15 cellular contexts compared by ENCODE assay signal in genomic region chr3:49098429-49098828, GRCh38. TPM values are rescaled to one million over a fixed set of nuclear protein-coding genes. Genes with fewer than 3 reads are reported as not detected.
DNase-seq lines count a peak whose midpoint lies in the region; ATAC-seq lines count a peak whose summit lies in the region.
"Had no signal": no experiment of that assay in that cellular context is flagged by ENCODE, and none has a peak within 500 bp of the region (broad histone marks: within the 10 kb centered on the region; RNA-seq: fewer than 3 reads in every experiment).

No MANE protein-coding gene starts in this region.

- H3K4me3 Mint-ChIP-seq in activated naive CD4-positive, alpha-beta T cell treated with anti-CD3 and anti-CD28 coated beads, Interleukin-2, amount 10 ng/mL, durations not matched to agents 7 days and 5 days, result no peak overlapping the region
- H3K4me3 Mint-ChIP-seq: dendritic cell treated with granulocyte-macrophage colony-stimulating factor and Interleukin-4, amounts not matched to agents 40 ng/mL and 50 ng/mL, for 4 days had no signal

- CTCF ChIA-PET in activated naive CD4-positive, alpha-beta T cell treated with anti-CD3 and anti-CD28 coated beads, Interleukin-2, amount 10 ng/mL, durations not matched to agents 7 days and 5 days (lab: Charles Lee), result interaction anchor here (0.6 kb wide), 1 partner anchor 19 kb away, joined by 4 read pairs; no protein-coding TSS in a partner anchor

- peaks cover 50% of the 10 kb centered on the region for H3K36me3 ChIP-seq in effector memory CD4-positive, alpha-beta T cell (ENCODE audit: control insufficient read depth, insufficient read depth, low read length)

- H3K9me3 ChIP-seq in effector memory CD4-positive, alpha-beta T cell (ENCODE audit: control insufficient read depth, low read length), result no peaks in the 10 kb centered on the region

- H3K4me3 ChIP-seq in effector memory CD4-positive, alpha-beta T cell (ENCODE audit: insufficient read depth, low read depth, low read length, poor library complexity, severe bottlenecking), result no peak overlapping the region

- ATAC-seq in left cardiac atrium, result no peak
- no peak for ATAC-seq in HG03521 (IDR thresholded peaks at IDR 0.05; ENCODE audit: unreplicated experiment)
- ATAC-seq: sciatic nerve had no signal

- intact Hi-C loops in left cardiac atrium (cut with DNase I), result no loop called here

- no peaks in the 10 kb centered on the region for H3K9me3 Mint-ChIP-seq in activated naive CD4-positive, alpha-beta T cell treated with anti-CD3 and anti-CD28 coated beads, Interleukin-2, amount 10 ng/mL, durations not matched to agents 7 days and 5 days
- H3K9me3 Mint-ChIP-seq: dendritic cell treated with granulocyte-macrophage colony-stimulating factor and Interleukin-4, amounts not matched to agents 40 ng/mL and 50 ng/mL, for 4 days had no signal

- H3K27me3 ChIP-seq in effector memory CD4-positive, alpha-beta T cell (replicated peaks; ENCODE audit: control insufficient read depth, insufficient read depth, low read length, poor library complexity, severe bottlenecking), result no peaks in the 10 kb centered on the region

- H3K27ac Mint-ChIP-seq in activated naive CD4-positive, alpha-beta T cell treated with anti-CD3 and anti-CD28 coated beads, Interleukin-2, amount 10 ng/mL, durations not matched to agents 7 days and 5 days, result no peak overlapping the region
- H3K27ac Mint-ChIP-seq: dendritic cell treated with granulocyte-macrophage colony-stimulating factor and Interleukin-4, amounts not matched to agents 40 ng/mL and 50 ng/mL, for 4 days had no signal

- H3K4me1 ChIP-seq in effector memory CD4-positive, alpha-beta T cell (ENCODE audit: control insufficient read depth, insufficient read depth, low read length, poor library complexity, severe bottlenecking), result peaks cover 9% of the 10 kb centered on the region

- H3K27me3 Mint-ChIP-seq in activated naive CD4-positive, alpha-beta T cell treated with anti-CD3 and anti-CD28 coated beads, Interleukin-2, amount 10 ng/mL, durations not matched to agents 7 days and 5 days, result no peaks in the 10 kb centered on the region
- H3K27me3 Mint-ChIP-seq: dendritic cell treated with granulocyte-macrophage colony-stimulating factor and Interleukin-4, amounts not matched to agents 40 ng/mL and 50 ng/mL, for 4 days had no signal

- no peak overlapping the region for H3K27ac ChIP-seq in effector memory CD4-positive, alpha-beta T cell (ENCODE audit: insufficient read depth, low read length, poor library complexity, severe bottlenecking)
- H3K27ac ChIP-seq: HL-60 had no signal

- DNase-seq in COLO668 (lab: John Stamatoyannopoulos, UW; ENCODE audit: unreplicated experiment) (peak; percentile 4), HT1080 (ENCODE audit: low read depth) (peak; percentile 37), SHP77 (lab: John Stamatoyannopoulos, UW) (peak; percentile 94 to 95), left cardiac atrium (peak; percentile 33), foreskin melanocyte (no peak)
- no peak for DNase-seq in effector memory CD4-positive, alpha-beta T cell
- DNase-seq in activated naive CD4-positive, alpha-beta T cell treated with anti-CD3 and anti-CD28 coated beads, Interleukin-2, amount 10 ng/mL, durations not matched to agents 7 days and 5 days, result no peak
- DNase-seq: activated CD4-positive, alpha-beta T cell treated with anti-CD3 and anti-CD28 coated beads for 1 hour; anterior cingulate cortex; NCI-H446; stimulated activated CD8-positive, alpha-beta memory T cell treated with anti-CD3 and anti-CD28 coated beads, Interleukin-4, amount 100 ng/mL, for 48 hours had no signal

- H3K4me1 Mint-ChIP-seq in activated naive CD4-positive, alpha-beta T cell treated with anti-CD3 and anti-CD28 coated beads, Interleukin-2, amount 10 ng/mL, durations not matched to agents 7 days and 5 days, result peaks cover 21% of the 10 kb centered on the region

- H3K36me3 Mint-ChIP-seq in activated naive CD4-positive, alpha-beta T cell treated with anti-CD3 and anti-CD28 coated beads, Interleukin-2, amount 10 ng/mL, durations not matched to agents 7 days and 5 days, result peaks cover 45% of the 10 kb centered on the region

RNA-seq across cellular contexts. Expression of gene QRICH1, which starts 4.6 kb away (rescaled TPM):
- 69.9 and 100 TPM in 2 replicates for total RNA-seq in HT1080 (2014; rRNA removed; shearing (Covaris generic))
- polyA plus RNA-seq in HT1080 (2015; cell fraction: cytosol; rRNA removed), result 60.4 and 62.8 TPM in 2 replicates
- polyA plus RNA-seq in HT1080 (2015; cell fraction: nucleus; rRNA removed), result 168 and 229 TPM in 2 replicates
- total RNA-seq in left cardiac atrium, result 10 to 100 TPM; 50.4 to 59.9 TPM

RNA-seq across cellular contexts. Expression of gene QARS1, which starts 6.1 kb away (rescaled TPM):
- 233 and 324 TPM in 2 replicates for total RNA-seq in HT1080 (2014; rRNA removed; shearing (Covaris generic))
- polyA plus RNA-seq in HT1080 (2015; cell fraction: cytosol; rRNA removed), result 166 and 176 TPM in 2 replicates
- 533 and 557 TPM in 2 replicates for polyA plus RNA-seq in HT1080 (2015; cell fraction: nucleus; rRNA removed)
- 100 to 1,000 TPM; 150 to 166 TPM for total RNA-seq in left cardiac atrium

RNA-seq across cellular contexts. Expression of gene USP19, which starts 22.2 kb away (rescaled TPM):
- total RNA-seq in HT1080 (2014; rRNA removed; shearing (Covaris generic)), result 76.4 and 77.3 TPM in 2 replicates
- polyA plus RNA-seq in HT1080 (2015; cell fraction: cytosol; rRNA removed), result 41.8 and 45.5 TPM in 2 replicates
- polyA plus RNA-seq in HT1080 (2015; cell fraction: nucleus; rRNA removed), result 129 and 136 TPM in 2 replicates
- total RNA-seq in left cardiac atrium, result 10 to 100 TPM; 38.3 to 49.5 TPM

RNA-seq across cellular contexts. Expression of gene LAMB2, which starts 34.4 kb away (rescaled TPM):
- total RNA-seq in HT1080 (2014; rRNA removed; shearing (Covaris generic)), result 96.4 and 98.1 TPM in 2 replicates
- polyA plus RNA-seq in HT1080 (2015; cell fraction: cytosol; rRNA removed), result 18.0 and 20.7 TPM in 2 replicates
- 437 and 482 TPM in 2 replicates for polyA plus RNA-seq in HT1080 (2015; cell fraction: nucleus; rRNA removed)
- 100 to 1,000 TPM; 629 to 714 TPM for total RNA-seq in left cardiac atrium

Comparison
In these comparisons a context has a peak if more than half of its experiments do, and no peak if none do; other contexts are left out.
1. DNase-seq: peak in COLO668 (single experiment), HT1080 (single experiment), SHP77 (2 of 2) and left cardiac atrium (single experiment); none in effector memory CD4-positive, alpha-beta T cell (0 of 3), foreskin melanocyte (single experiment) and activated naive CD4-positive, alpha-beta T cell treated with anti-CD3 and anti-CD28 coated beads, Interleukin-2, amount 10 ng/mL, durations not matched to agents 7 days and 5 days (single experiment).